ENCODE assay signal across 8 cellular contexts in the genomic region with DNA sequence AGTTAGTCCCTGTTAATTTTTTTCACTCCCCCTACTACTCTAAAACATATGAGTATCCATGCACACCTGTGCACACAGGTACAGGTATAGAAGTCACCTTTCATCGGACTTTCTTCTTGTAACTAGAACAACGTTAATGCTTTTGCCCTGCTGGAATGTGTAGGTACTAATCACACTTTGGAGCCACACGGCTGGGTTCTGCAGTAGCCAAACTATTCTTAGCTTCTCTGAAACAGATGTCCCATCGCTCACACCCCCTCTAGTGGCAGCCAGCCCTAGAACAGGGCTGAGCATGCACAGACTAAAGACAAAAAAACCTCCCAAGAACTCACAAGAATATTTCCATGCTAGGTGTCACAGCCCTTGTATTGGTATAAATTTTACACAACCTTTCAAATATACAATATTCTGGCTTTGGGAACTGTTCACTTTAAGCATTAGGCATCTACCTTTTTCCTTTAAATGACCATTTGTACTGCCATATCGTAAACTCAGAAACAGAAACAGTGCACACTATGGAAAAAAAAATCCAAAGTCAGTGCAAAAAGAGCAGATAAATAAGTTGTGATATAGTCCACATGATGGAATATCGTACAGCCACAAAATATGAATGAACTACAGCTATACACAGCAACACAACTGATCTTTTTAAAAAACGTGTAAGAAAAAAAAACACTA.
DNase-seq lines count a peak whose midpoint lies in the region; ATAC-seq lines count a peak whose summit lies in the region.

No MANE protein-coding gene starts in this region.

- intact Hi-C loops in Right ventricle myocardium inferior (cut with DNase I): loop anchor here (5.0 kb wide), 1 partner anchor 64 kb away; a partner anchor contains a TSS

- peak; percentile 86 for DNase-seq in DMS53 (lab: John Stamatoyannopoulos, UW)
- peak; percentile 58 for DNase-seq in RPMI7951 (ENCODE audit: low read depth)
- DNase-seq in activated naive CD4-positive, alpha-beta T cell treated with anti-CD3 and anti-CD28 coated beads, Interleukin-2, amount 50 U/mL, for 16 hours: peak; percentile 68
- peak; percentile 88 for DNase-seq in Right ventricle myocardium inferior (ENCODE audit: missing footprints)
- peak; percentile 5 for DNase-seq in pulmonary artery endothelial cell (ENCODE audit: low read depth, low spot score)
- DNase-seq in T1000 (lab: John Stamatoyannopoulos, UW): no peak

- ATAC-seq in GM21381 (IDR thresholded peaks at IDR 0.05; ENCODE audit: unreplicated experiment): peak; percentile 73
- peak; percentile 83 for ATAC-seq in HG03565 (IDR thresholded peaks at IDR 0.05; ENCODE audit: unreplicated experiment)
- ATAC-seq in Right ventricle myocardium inferior: peak; percentile 88
